ENCODE assay signal across 8 cellular contexts in the genomic region with DNA sequence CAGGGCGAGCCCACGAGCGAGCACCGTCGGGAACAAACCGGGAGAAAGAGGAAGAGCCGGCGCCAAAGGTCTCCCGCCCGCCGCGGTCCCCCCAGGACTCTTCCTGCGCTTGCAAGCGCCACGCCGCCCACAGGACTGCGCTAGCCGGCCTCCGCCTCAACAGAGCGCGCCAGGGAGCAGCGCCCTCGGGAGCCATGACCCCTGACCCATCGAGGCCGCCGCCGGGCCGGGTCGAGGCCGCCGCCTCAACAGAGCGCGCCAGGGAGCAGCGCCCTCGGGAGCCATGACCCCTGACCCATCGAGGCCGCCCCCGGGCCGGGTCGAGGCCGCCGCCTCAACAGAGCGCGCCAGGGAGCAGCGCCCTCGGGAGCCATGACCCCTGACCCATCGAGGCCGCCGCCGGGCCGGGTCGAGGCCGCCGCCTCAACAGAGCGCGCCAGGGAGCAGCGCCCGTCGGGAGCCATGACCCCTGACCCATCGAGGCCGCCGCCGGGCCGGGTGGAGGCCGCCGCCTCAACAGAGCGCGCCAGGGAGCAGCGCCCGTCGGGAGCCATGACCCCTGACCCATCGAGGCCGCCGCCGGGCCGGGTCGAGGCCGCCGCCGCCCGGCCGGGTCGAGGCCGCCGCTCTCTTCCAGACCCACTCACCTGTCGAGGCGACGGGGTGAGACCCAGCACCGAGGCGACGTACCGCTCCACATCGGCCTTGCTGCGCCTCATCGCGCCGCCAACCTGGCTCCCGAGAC. TPM values are rescaled to one million over a fixed set of nuclear protein-coding genes. Genes with fewer than 3 reads are reported as not detected.
DNase-seq lines count a peak whose midpoint lies in the region; ATAC-seq and TF ChIP-seq lines count a peak whose summit lies in the region.
"Not testable (repeated sequence)": the region's sequence is repeated elsewhere in the genome, so short reads cannot be mapped to it uniquely, and the experiment has no call there.

No MANE protein-coding gene starts in this region.

- not testable (repeated sequence) for H3K36me3 Mint-ChIP-seq in naive B cell; stimulated activated naive B cell treated with anti-CD40 and anti-IgM and Interleukin-4, amounts not matched to agents 10 μg/mL and 1 μg/mL and 100 μg/mL, for 72 hours

- not testable (repeated sequence) for H4K20me1 ChIP-seq in mammary epithelial cell (ENCODE audit: insufficient read depth, low read length)

- not testable (repeated sequence) for H3K36me3 ChIP-seq in mammary epithelial cell (ENCODE audit: insufficient read depth, low read length); heart right ventricle

- H3K79me2 ChIP-seq in mammary epithelial cell (ENCODE audit: insufficient read depth, low read length): peaks cover 14% of the 10 kb centered on the region

- not testable (repeated sequence) for H3K27me3 ChIP-seq in mammary epithelial cell (ENCODE audit: insufficient read depth, low read length)
- H3K27me3 ChIP-seq in heart right ventricle: peaks cover 0 to 14% (median 4%) of the 10 kb centered on the region in 7 donors

- not testable (repeated sequence) for H3K9ac ChIP-seq in mammary epithelial cell (ENCODE audit: insufficient read depth, low read length)

- not testable (repeated sequence) for BruUV-seq in mammary epithelial cell (replicated peaks; lab: Mats Ljungman, UMichigan)

- H3K9me3 Mint-ChIP-seq in naive B cell; stimulated activated naive B cell treated with anti-CD40 and anti-IgM and Interleukin-4, amounts not matched to agents 10 μg/mL and 1 μg/mL and 100 μg/mL, for 72 hours: not testable (repeated sequence)

- H3K9me3 ChIP-seq in mammary epithelial cell (replicated peaks; ENCODE audit: insufficient read depth, low read length); heart right ventricle: not testable (repeated sequence)

- H3K27ac Mint-ChIP-seq in naive B cell: peak overlapping the region; percentile 38 to 88 (median 80)
- peak overlapping the region; percentile 95 for H3K27ac Mint-ChIP-seq in stimulated activated naive B cell treated with anti-CD40 and anti-IgM and Interleukin-4, amounts not matched to agents 10 μg/mL and 1 μg/mL and 100 μg/mL, for 72 hours

- peaks cover 4 to 18% (median 11%) of the 10 kb centered on the region in 3 donors for H3K4me1 Mint-ChIP-seq in naive B cell
- H3K4me1 Mint-ChIP-seq in stimulated activated naive B cell treated with anti-CD40 and anti-IgM and Interleukin-4, amounts not matched to agents 10 μg/mL and 1 μg/mL and 100 μg/mL, for 72 hours: peaks cover 7 to 24% of the 10 kb centered on the region in 2 donors

- peak overlapping the region; percentile 76 for H2AFZ ChIP-seq in mammary epithelial cell (ENCODE audit: low read depth, low read length)

- intact Hi-C loops in mammary epithelial cell (cut with micrococcal nuclease): loop anchor here (1.0 kb wide), 1 partner anchor 312 kb away; no protein-coding TSS in a partner anchor
- intact Hi-C loops in heart right ventricle (cut with DNase I): loop anchor here in 5 of 10 donors (5.0 to 10.0 kb wide), 4 partner anchors 176 to 311 kb away; partner anchors contain the start of gene ZC3H8 (in 2 of the 5)

- H3K4me1 ChIP-seq in mammary epithelial cell (ENCODE audit: insufficient read depth, low read length): not testable (repeated sequence)
- H3K4me1 ChIP-seq in heart right ventricle: peaks cover 0 to 14% (median 4%) of the 10 kb centered on the region in 9 donors

- peak overlapping the region; percentile 60 for H3K4me2 ChIP-seq in mammary epithelial cell (ENCODE audit: insufficient read depth, low read depth, low read length)

- TF ChIP-seq CTCF in mammary epithelial cell (conservative IDR thresholded peaks at IDR 0.05 in 1 of 2, IDR thresholded peaks at IDR 0.05 in 1 of 2; ENCODE audit: extremely low read depth in 1 of 2, insufficient read depth in 1 of 2, low read depth in 1 of 2, low read length in 2 of 2); heart right ventricle (IDR thresholded peaks at IDR 0.05): not testable (repeated sequence)

- ATAC-seq in GM21390 (IDR thresholded peaks at IDR 0.05; ENCODE audit: unreplicated experiment) (peak; percentile 42), HG03280 (IDR thresholded peaks at IDR 0.05; ENCODE audit: unreplicated experiment) (peak; percentile 48), heart right ventricle (peak in 4 of 8 donors; percentile 8 to 79 (median 46)), naive B cell (ENCODE audit: low read depth in 2 of 2) (peak; percentile 5 to 53)
- peak; percentile 61 for ATAC-seq in stimulated activated naive B cell treated with anti-CD40 and anti-IgM and Interleukin-4, amounts not matched to agents 10 μg/mL and 1 μg/mL and 100 μg/mL, for 72 hours (replicated peaks)

- H3K4me3 ChIP-seq in mammary epithelial cell (replicated peaks in 1 of 3; ENCODE audit: insufficient read depth in 1 of 3, low read depth in 2 of 3, low read length in 3 of 3) (peak overlapping the region; percentile 40 to 52 (median 51)), heart right ventricle (peak overlapping the region; percentile 22 to 62 (median 60))

- in situ Hi-C loops in mammary epithelial cell (cut with MboI; ENCODE audit: low sequenced_read_pairs in 2 of 2): not testable (repeated sequence)

- DNase-seq in CD1c-positive myeloid dendritic cell (ENCODE audit: extremely low spot score): peak; percentile 73
- peak; percentile 17 to 22 for DNase-seq in activated CD4-positive, alpha-beta T cell treated with anti-CD3 and anti-CD28 coated beads, Interleukin-2, amount 50 U/mL, for 48 hours
- DNase-seq in mammary epithelial cell, naive B cell: not testable (repeated sequence)
- peak in 1 of 2 donors; percentile 38 for DNase-seq in heart right ventricle
- peak; percentile 29 for DNase-seq in stimulated activated naive B cell treated with anti-CD40 and anti-IgM and Interleukin-4, amounts not matched to agents 10 μg/mL and 1 μg/mL and 100 μg/mL, for 72 hours

- not testable (repeated sequence) for H3K27me3 Mint-ChIP-seq in naive B cell; stimulated activated naive B cell treated with anti-CD40 and anti-IgM and Interleukin-4, amounts not matched to agents 10 μg/mL and 1 μg/mL and 100 μg/mL, for 72 hours

- CTCF ChIA-PET in mammary epithelial cell (lab: Charles Lee; ENCODE audit: low non-redundant PET): not testable (repeated sequence)

- peak overlapping the region; percentile 71 to 92 (median 82) for H3K4me3 Mint-ChIP-seq in naive B cell
- H3K4me3 Mint-ChIP-seq in stimulated activated naive B cell treated with anti-CD40 and anti-IgM and Interleukin-4, amounts not matched to agents 10 μg/mL and 1 μg/mL and 100 μg/mL, for 72 hours: peak overlapping the region; percentile 87 to 90

- H3K27ac ChIP-seq in mammary epithelial cell (ENCODE audit: insufficient read depth, low read depth, low read length): not testable (repeated sequence)
- H3K27ac ChIP-seq in heart right ventricle: peak overlapping the region in 9 of 10 donors; percentile 61 to 94 (median 84)

- no CpG with 5 or more reads among the region's 98 CpGs for WGBS in mammary epithelial cell (ENCODE audit: low coverage, missing lambda C conversion rate)
- 6 to 45% methylated on average over 46 to 94 of the region's 98 CpGs for WGBS in heart right ventricle, 2 donors

- dilution Hi-C loops in mammary epithelial cell (cut with HindIII; ENCODE audit: low sequenced_read_pairs): not testable (repeated sequence)

RNA-seq across cellular contexts. Expression of gene RGPD8, which starts 0.5 kb away (rescaled TPM):
- 10 to 100 TPM; 11.7 to 16.7 TPM for total RNA-seq in mammary epithelial cell
- polyA plus RNA-seq in mammary epithelial cell: 1.3 TPM
- 6.7 TPM for polyA minus RNA-seq in mammary epithelial cell
- 1 to 10 TPM; 4.1 to 9.1 (median 7.6) TPM for total RNA-seq in heart right ventricle
- 1 to 10 TPM in 1 of 2 donors, under 1 TPM in 1; 0.84 to 1.2 TPM for polyA plus RNA-seq in heart right ventricle
- polyA plus RNA-seq in naive B cell (ENCODE audit: low read depth in 6 of 6): 1 to 10 TPM; 2.2 to 6.1 (median 3.9) TPM

RNA-seq across cellular contexts. Expression of gene TTL, which starts 49.0 kb away (rescaled TPM):
- total RNA-seq in mammary epithelial cell: 10 to 100 TPM; 64.6 to 68.5 TPM
- 24.5 TPM for polyA plus RNA-seq in mammary epithelial cell
- 65.2 TPM for polyA minus RNA-seq in mammary epithelial cell
- total RNA-seq in heart right ventricle: 10 to 100 TPM; 38.2 to 54.5 (median 48.9) TPM
- 10 to 100 TPM; 12.9 to 16.9 TPM for polyA plus RNA-seq in heart right ventricle
- 1 to 10 TPM; 1.1 to 5.8 (median 2.8) TPM for polyA plus RNA-seq in naive B cell (ENCODE audit: low read depth in 6 of 6)
